Comparison of ENCODE assay signal across 12 cellular contexts in the genomic region with DNA sequence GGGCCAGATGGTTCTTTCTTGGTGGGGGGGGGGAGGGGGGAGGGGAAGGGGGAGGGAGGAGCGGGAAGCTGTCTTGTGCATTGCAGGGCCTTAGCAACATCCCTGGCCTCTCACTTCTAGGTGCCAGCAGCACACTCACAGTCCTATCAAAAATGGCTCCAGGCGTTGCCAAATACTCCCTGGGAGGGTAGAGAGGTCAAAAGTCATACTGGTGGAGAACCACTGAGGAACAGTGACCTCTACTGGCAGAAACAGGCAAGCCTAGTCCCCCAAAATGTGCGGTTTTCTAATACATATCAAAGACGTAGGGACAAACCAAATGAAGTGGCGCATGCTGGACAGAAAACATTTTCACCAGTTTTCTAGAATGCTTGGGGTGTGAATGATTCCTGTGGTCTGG. TPM values are rescaled to one million over a fixed set of nuclear protein-coding genes. Genes with fewer than 3 reads are reported as not detected.
A peak's percentile ranks its signal among the peaks of the same experiment; 100 is the strongest.
DNase-seq lines count a peak whose midpoint lies in the region; ATAC-seq, FAIRE-seq and TF ChIP-seq lines count a peak whose summit lies in the region.
"Not testable (repeated sequence)": the region's sequence is repeated elsewhere in the genome, so short reads cannot be mapped to it uniquely, and the experiment has no call there.
"Had no signal": no experiment of that assay in that cellular context is flagged by ENCODE, and none has a peak within 500 bp of the region (broad histone marks: within the 10 kb centered on the region; RNA-seq: fewer than 3 reads in every experiment).

No MANE protein-coding gene starts in this region.

- peaks cover 14% of the 10 kb centered on the region for H3K36me3 Mint-ChIP-seq in CD8-positive, alpha-beta T cell

- not testable (repeated sequence) for BruUV-seq in HepG2 (replicated peaks; lab: Mats Ljungman, UMichigan)

- TF ChIP-seq RAD21 in HepG2 (CRISPR knock-in tag; IDR thresholded peaks at IDR 0.05) = not testable (repeated sequence)

- DNase-seq in CD8-positive, alpha-beta T cell; RCC 7860 (ENCODE audit: low spot score); body of pancreas; heart left ventricle; HepG2 (ENCODE audit: low spot score); stimulated activated naive CD8-positive, alpha-beta T cell treated with anti-CD3 and anti-CD28 coated beads, Interleukin-15, amount 100 ng/mL, for 72 hours: not testable (repeated sequence)

- H3K4me1 Mint-ChIP-seq in CD8-positive, alpha-beta T cell (ENCODE audit: low read depth); stimulated activated naive CD8-positive, alpha-beta T cell treated with anti-CD3 and anti-CD28 coated beads, Interleukin-15, amount 100 ng/mL, for 72 hours: not testable (repeated sequence)

- TF ChIP-seq EP300 in HepG2 (IDR thresholded peaks at IDR 0.05; ENCODE audit: low read depth in 2 of 2, low read length in 2 of 2); HepG2 (CRISPR knock-in tag; IDR thresholded peaks at IDR 0.05; ENCODE audit: borderline replicate concordance): not testable (repeated sequence)

- not testable (repeated sequence) for H3K4me1 ChIP-seq in CD8-positive, alpha-beta T cell (ENCODE audit: insufficient read depth, low read length); body of pancreas; heart left ventricle; HepG2 (ENCODE audit: insufficient read depth, low read length)

- H2AFZ ChIP-seq in HepG2 (ENCODE audit: low read length) = not testable (repeated sequence)

- not testable (repeated sequence) for H3K9me3 Mint-ChIP-seq in CD8-positive, alpha-beta T cell; stimulated activated naive CD8-positive, alpha-beta T cell treated with anti-CD3 and anti-CD28 coated beads, Interleukin-15, amount 100 ng/mL, for 72 hours

- H3K27me3 Mint-ChIP-seq in CD8-positive, alpha-beta T cell (ENCODE audit: low read depth); stimulated activated naive CD8-positive, alpha-beta T cell treated with anti-CD3 and anti-CD28 coated beads, Interleukin-15, amount 100 ng/mL, for 72 hours: not testable (repeated sequence)

- not testable (repeated sequence) for H3K4me3 ChIP-seq in CD8-positive, alpha-beta T cell (ENCODE audit: low read depth, low read length); body of pancreas; heart left ventricle; HepG2 (replicated peaks in 1 of 3; ENCODE audit: insufficient read depth in 1 of 3, low read depth in 2 of 3, low read length in 3 of 3)

- not testable (repeated sequence) for H3K27me3 ChIP-seq in CD8-positive, alpha-beta T cell (ENCODE audit: insufficient read depth, low read length); body of pancreas; heart left ventricle; HepG2 (ENCODE audit: control insufficient read depth in 1 of 2, insufficient read depth in 2 of 2, low read length in 2 of 2)

- H3K9ac ChIP-seq in HepG2 (ENCODE audit: insufficient read depth, low read depth, low read length) = not testable (repeated sequence)

- not testable (repeated sequence) for TF ChIP-seq POLR2A in body of pancreas (IDR thresholded peaks at IDR 0.05); heart left ventricle (IDR thresholded peaks at IDR 0.05); HepG2 (IDR thresholded peaks at IDR 0.05; ENCODE audit: insufficient read depth in 1 of 2, low read depth in 2 of 2, low read length in 2 of 2)

- in situ Hi-C loops in HepG2 (cut with HindIII; ENCODE audit: extremely low pct_ligation_motif_present, low pct_unique_long_range_greater_than_20kb) = not testable (repeated sequence)

- peak; percentile 52 for ATAC-seq in CD8-positive, alpha-beta T cell
- ATAC-seq in GM19351 (IDR thresholded peaks at IDR 0.05; ENCODE audit: unreplicated experiment) (peak; percentile 89), HG02885 (IDR thresholded peaks at IDR 0.05; ENCODE audit: poor library complexity, unreplicated experiment) (peak; percentile 67), body of pancreas (peak; percentile 42), heart left ventricle (peak; percentile 58 to 76 (median 70)), HepG2 (peak; percentile 80)
- ATAC-seq in stimulated activated naive CD8-positive, alpha-beta T cell treated with anti-CD3 and anti-CD28 coated beads, Interleukin-15, amount 100 ng/mL, for 72 hours = peak; percentile 58

- not testable (repeated sequence) for H3K27ac Mint-ChIP-seq in CD8-positive, alpha-beta T cell; stimulated activated naive CD8-positive, alpha-beta T cell treated with anti-CD3 and anti-CD28 coated beads, Interleukin-15, amount 100 ng/mL, for 72 hours

- not testable (repeated sequence) for H3K9me3 ChIP-seq in CD8-positive, alpha-beta T cell (ENCODE audit: low read length); body of pancreas; heart left ventricle; HepG2 (ENCODE audit: low read length)

- H3K4me2 ChIP-seq in HepG2 (ENCODE audit: low read depth, low read length) = not testable (repeated sequence)

- POLR2A ChIA-PET in CD8-positive, alpha-beta T cell (lab: Charles Lee); HepG2 (lab: Yijun Ruan, JAX): not testable (repeated sequence)

- not testable (repeated sequence) for H4K20me1 ChIP-seq in HepG2 (ENCODE audit: insufficient read depth, low read length)

- no CpG with 5 or more reads among the region's 5 CpGs for WGBS in body of pancreas, 2 donors
- no CpG with 5 or more reads among the region's 5 CpGs for WGBS in heart left ventricle, 4 donors
- no CpG with 5 or more reads among the region's 5 CpGs for WGBS in HepG2 (ENCODE audit: low lambda C conversion rate)

- CTCF ChIA-PET in CD8-positive, alpha-beta T cell (lab: Charles Lee); HepG2 (lab: Yijun Ruan, JAX; ENCODE audit: low intra/inter-chr PET ratio, low total read pairs): not testable (repeated sequence)

- H3K36me3 ChIP-seq in CD8-positive, alpha-beta T cell (ENCODE audit: insufficient read depth, low read length); body of pancreas (replicated peaks in 1 of 2; ENCODE audit: insufficient read depth in 1 of 2, low read depth in 2 of 2); HepG2 (replicated peaks in 1 of 2; ENCODE audit: control insufficient read depth in 1 of 2, insufficient read depth in 2 of 2, low read length in 2 of 2): not testable (repeated sequence)
- peaks cover 0 to 21% (median 0%) of the 10 kb centered on the region in 9 donors for H3K36me3 ChIP-seq in heart left ventricle

- H3K4me3 Mint-ChIP-seq in CD8-positive, alpha-beta T cell; stimulated activated naive CD8-positive, alpha-beta T cell treated with anti-CD3 and anti-CD28 coated beads, Interleukin-15, amount 100 ng/mL, for 72 hours: not testable (repeated sequence)

- not testable (repeated sequence) for H3K79me2 ChIP-seq in HepG2 (ENCODE audit: insufficient read depth, low read length)

- H3K27ac ChIP-seq in CD8-positive, alpha-beta T cell (ENCODE audit: low read depth, low read length); body of pancreas; heart left ventricle; HepG2 (ENCODE audit: extremely low read length, insufficient read depth, low read length): not testable (repeated sequence)

- intact Hi-C loops in CD8-positive, alpha-beta T cell (cut with DNase I, micrococcal nuclease); body of pancreas (cut with DNase I); heart left ventricle (cut with DNase I); HepG2 (cut with micrococcal nuclease; ENCODE audit: unreplicated experiment): not testable (repeated sequence)

- peak; percentile 43 for FAIRE-seq in RCC 7860 (lab: Jason Lieb, UNC)
- FAIRE-seq in HepG2 (lab: Jason Lieb, UNC) = peak; percentile 95

- TF ChIP-seq CTCF in CD8-positive, alpha-beta T cell (IDR thresholded peaks at IDR 0.05); body of pancreas (IDR thresholded peaks at IDR 0.05); heart left ventricle (IDR thresholded peaks at IDR 0.05); HepG2 (CRISPR knock-in tag; IDR thresholded peaks at IDR 0.05): not testable (repeated sequence)

RNA-seq across cellular contexts. Expression of a gene that starts 34.3 kb away (rescaled TPM):
- 10 to 100 TPM; 33.9 to 35.2 TPM for total RNA-seq in CD8-positive, alpha-beta T cell
- total RNA-seq in body of pancreas = 1 to 10 TPM; 6.2 to 6.6 TPM
- 1 to 10 TPM; 1.5 to 9.9 (median 5.6) TPM for total RNA-seq in heart left ventricle
- 1 to 10 TPM in 1 of 2 donors, under 1 TPM in 1; 0.50 to 1.1 TPM for polyA plus RNA-seq in heart left ventricle
- total RNA-seq in HepG2 (2016; rRNA removed; fragmentation: Illumina TruSeq; extraction: Trizol) = 1.7 and 2.3 TPM in 2 replicates
- total RNA-seq in HepG2 (2016; cell fraction: cytosol; rRNA removed; fragmentation: Illumina TruSeq; extraction: Trizol; ENCODE audit: low read depth) = 1.3 and 2.4 TPM in 2 replicates
- total RNA-seq in HepG2 (2016; cell fraction: insoluble cytoplasmic fraction; rRNA removed; fragmentation: Illumina TruSeq; extraction: Trizol) = 1.6 and 3.5 TPM in 2 replicates
- 1.3 and 2.4 TPM in 2 replicates for total RNA-seq in HepG2 (2016; cell fraction: membrane; rRNA removed; fragmentation: Illumina TruSeq; extraction: Trizol)
- 5.5 and 5.6 TPM in 2 replicates for total RNA-seq in HepG2 (2016; cell fraction: nucleus; rRNA removed; fragmentation: Illumina TruSeq; extraction: Trizol)
- 1.8 and 2.2 TPM in 2 replicates for polyA plus RNA-seq in HepG2 (2011; rRNA removed)
- polyA plus RNA-seq in HepG2 (2011; cell fraction: cytosol; rRNA removed) = 1.2 and 1.8 TPM in 2 replicates
- 3.3 and 4.2 TPM in 2 replicates for polyA plus RNA-seq in HepG2 (2011; cell fraction: nucleus; rRNA removed)
- 0.89 and 1.7 TPM in 2 replicates for polyA plus RNA-seq in HepG2 (2012)
- polyA plus RNA-seq in HepG2 (2016; cell fraction: cytosol; fragmentation: Illumina TruSeq; extraction: Trizol; ENCODE audit: low read depth) = 0.38 and 0.59 TPM in 2 replicates
- 1.3 and 1.9 TPM in 2 replicates for polyA plus RNA-seq in HepG2 (2016; cell fraction: insoluble cytoplasmic fraction; fragmentation: Illumina TruSeq; extraction: Trizol; ENCODE audit: low read depth)
- 0.49 and 1.0 TPM in 2 replicates for polyA plus RNA-seq in HepG2 (2016; cell fraction: membrane; fragmentation: Illumina TruSeq; extraction: Trizol; ENCODE audit: low read depth)
- polyA plus RNA-seq in HepG2 (2016; cell fraction: nucleus; fragmentation: Illumina TruSeq; extraction: Trizol; ENCODE audit: insufficient read depth, low read depth) = 6.4 and 6.6 TPM in 2 replicates
- polyA minus RNA-seq in HepG2 (2011; rRNA and poly(A)+ RNA removed; ENCODE audit: low replicate concordance) = 5.5 and 9.5 TPM in 2 replicates
- 0.44 and 1.2 TPM in 2 replicates for polyA minus RNA-seq in HepG2 (2011; cell fraction: cytosol; rRNA and poly(A)+ RNA removed)
- polyA minus RNA-seq in HepG2 (2011; cell fraction: nucleus; rRNA and poly(A)+ RNA removed) = 12.1 and 12.4 TPM in 2 replicates

RNA-seq across cellular contexts. Expression of a gene that starts 39.2 kb away (rescaled TPM):
- under 1 TPM in 1 of 2 experiments, not detected in 1; 0.22 TPM for total RNA-seq in CD8-positive, alpha-beta T cell
- total RNA-seq in body of pancreas (1 to 10 TPM; 1.3 to 1.6 TPM), heart left ventricle (1 to 10 TPM in 5 of 9 donors, under 1 TPM in 4; 0.25 to 1.8 (median 1.1) TPM), HepG2 (2016; rRNA removed; fragmentation: Illumina TruSeq; extraction: Trizol) (0.17 and 0.53 TPM in 2 replicates)
- polyA plus RNA-seq in heart left ventricle (1 to 10 TPM in 1 of 2 donors, under 1 TPM in 1; 0.11 to 1.4 TPM), HepG2 (2011; rRNA removed) (0.37 and 0.39 TPM in 2 replicates)
- total RNA-seq in HepG2 (2016; cell fraction: cytosol; rRNA removed; fragmentation: Illumina TruSeq; extraction: Trizol; ENCODE audit: low read depth) = 0.20 TPM in 1 of 2 replicates, not detected in the other
- total RNA-seq in HepG2 (2016; cell fraction: insoluble cytoplasmic fraction; rRNA removed; fragmentation: Illumina TruSeq; extraction: Trizol) = 0.27 and 0.52 TPM in 2 replicates
- 0.34 and 0.46 TPM in 2 replicates for total RNA-seq in HepG2 (2016; cell fraction: membrane; rRNA removed; fragmentation: Illumina TruSeq; extraction: Trizol)
- total RNA-seq in HepG2 (2016; cell fraction: nucleus; rRNA removed; fragmentation: Illumina TruSeq; extraction: Trizol) = 0.96 and 0.97 TPM in 2 replicates
- 0.17 and 0.31 TPM in 2 replicates for polyA plus RNA-seq in HepG2 (2011; cell fraction: cytosol; rRNA removed)
- 0.16 and 0.28 TPM in 2 replicates for polyA plus RNA-seq in HepG2 (2011; cell fraction: nucleus; rRNA removed)
- 0.51 and 1.7 TPM in 2 replicates for polyA plus RNA-seq in HepG2 (2012)
- 0.24 and 0.27 TPM in 2 replicates for polyA plus RNA-seq in HepG2 (2016; cell fraction: cytosol; fragmentation: Illumina TruSeq; extraction: Trizol; ENCODE audit: low read depth)
- polyA plus RNA-seq in HepG2 (2016; cell fraction: insoluble cytoplasmic fraction; fragmentation: Illumina TruSeq; extraction: Trizol; ENCODE audit: low read depth) = 0.61 and 0.75 TPM in 2 replicates
- polyA plus RNA-seq in HepG2 (2016; cell fraction: membrane; fragmentation: Illumina TruSeq; extraction: Trizol; ENCODE audit: low read depth) = 0.29 and 0.47 TPM in 2 replicates
- 0.67 and 1.5 TPM in 2 replicates for polyA plus RNA-seq in HepG2 (2016; cell fraction: nucleus; fragmentation: Illumina TruSeq; extraction: Trizol; ENCODE audit: insufficient read depth, low read depth)
- polyA minus RNA-seq in HepG2 (2011; rRNA and poly(A)+ RNA removed; ENCODE audit: low replicate concordance) = not detected in 2 replicates
- polyA minus RNA-seq in HepG2 (2011; cell fraction: cytosol; rRNA and poly(A)+ RNA removed) = not detected in 2 replicates
- 0.50 TPM in 1 of 2 replicates, not detected in the other for polyA minus RNA-seq in HepG2 (2011; cell fraction: nucleus; rRNA and poly(A)+ RNA removed)
- total RNA-seq: A172, aorta, skeletal muscle tissue had no signal
- polyA plus RNA-seq: aorta, CD14-positive monocyte had no signal
